In the genomic region with DNA sequence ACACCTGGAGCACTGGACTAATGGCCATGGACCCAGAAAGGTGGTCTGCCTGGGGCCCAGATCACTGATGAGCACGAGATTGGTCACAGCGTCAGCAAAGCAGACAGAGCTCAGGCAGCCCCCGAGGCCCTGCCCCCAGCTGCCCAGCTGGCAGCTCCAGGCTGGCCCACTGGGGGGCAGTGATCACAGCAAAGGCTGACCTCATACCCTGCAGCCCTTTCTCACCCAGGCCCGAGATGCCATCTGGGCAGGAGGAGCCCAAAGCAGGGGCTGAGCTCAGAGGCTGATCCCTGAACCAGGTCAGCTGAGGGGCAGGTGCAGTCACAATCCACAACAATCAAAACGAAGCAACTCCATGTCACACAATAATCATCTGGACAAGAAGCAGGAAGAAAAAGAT, we compare ENCODE assay signal across 10 cellular contexts. TPM values are rescaled to one million over a fixed set of nuclear protein-coding genes. Genes with fewer than 3 reads are reported as not detected.
A peak's percentile ranks its signal among the peaks of the same experiment; 100 is the strongest.
DNase-seq lines count a peak whose midpoint lies in the region; ATAC-seq, FAIRE-seq and TF ChIP-seq lines count a peak whose summit lies in the region.
"Had no signal": no experiment of that assay in that cellular context is flagged by ENCODE, and none has a peak within 500 bp of the region (broad histone marks: within the 10 kb centered on the region; RNA-seq: fewer than 3 reads in every experiment).

No MANE protein-coding gene starts in this region.

- CTCF ChIA-PET in A549 (lab: Yijun Ruan, JAX): interaction anchor here (0.9 to 2.8 kb wide), 12 partner anchors 15 to 372 kb away, joined by 3 to 13 read pairs (median 5); no protein-coding TSS in a partner anchor

- peak; percentile 48 to 67; a peak in 4 of 6 replicates for ATAC-seq in A549
- ATAC-seq in GM18519 (IDR thresholded peaks at IDR 0.05; ENCODE audit: low FRiP score, unreplicated experiment): no peak
- ATAC-seq in HG03469 (IDR thresholded peaks at IDR 0.05; ENCODE audit: unreplicated experiment): no peak

- no peaks in the 10 kb centered on the region for H3K36me3 Mint-ChIP-seq in glutamatergic neuron (ENCODE audit: unreplicated experiment)

- peaks cover 9% of the 10 kb centered on the region for H3K4me1 Mint-ChIP-seq in glutamatergic neuron (ENCODE audit: low read depth, unreplicated experiment)

- H3K4me2 ChIP-seq in A549: no peak overlapping the region

- TF ChIP-seq POLR2A in A549 (IDR thresholded peaks at IDR 0.05; ENCODE audit: low read length): no peak

- no peak overlapping the region for H3K4me3 ChIP-seq in A549
- H3K4me3 ChIP-seq: SJSA1 had no signal

- H3K27me3 Mint-ChIP-seq in glutamatergic neuron (ENCODE audit: unreplicated experiment): peaks cover 14% of the 10 kb centered on the region

- FAIRE-seq in A549 (lab: Jason Lieb, UNC) (no peak), RCC 7860 (lab: Jason Lieb, UNC) (no peak)

- no peaks in the 10 kb centered on the region for H3K9me3 ChIP-seq in A549
- H3K9me3 ChIP-seq: SJSA1 had no signal

- H3K4me1 ChIP-seq in A549: peaks cover 10% of the 10 kb centered on the region; the same call in 2 of the 3 replicates

- peak; percentile 39 to 51 for DNase-seq in A549 (ENCODE audit: low read depth in 1 of 2, low spot score in 1 of 2)
- DNase-seq in ELF-1 (ENCODE audit: low read depth, low spot score): peak; percentile 45
- DNase-seq in RCC 7860 (ENCODE audit: low spot score): peak; percentile 25
- DNase-seq in glutamatergic neuron: peak; percentile 66
- no peak for DNase-seq in T-helper 1 cell
- no peak for DNase-seq in T-helper 2 cell

- no peak overlapping the region for H3K27ac ChIP-seq in A549
- H3K27ac ChIP-seq: epithelial cell of prostate, SJSA1 had no signal

- H3K4me3 Mint-ChIP-seq in glutamatergic neuron (ENCODE audit: unreplicated experiment): no peak overlapping the region

- peak; percentile 24; the same call in 2 of the 3 replicates for TF ChIP-seq CTCF in A549 (IDR thresholded peaks at IDR 0.05)
- TF ChIP-seq CTCF in glutamatergic neuron (IDR thresholded peaks at IDR 0.05; ENCODE audit: partially characterized antibody, unreplicated experiment): no peak

- no peak for TF ChIP-seq EP300 in A549 (IDR thresholded peaks at IDR 0.05)

- POLR2A ChIA-PET in A549 (lab: Yijun Ruan, JAX): no interaction called here

- peaks cover 10% of the 10 kb centered on the region for H3K9me3 Mint-ChIP-seq in glutamatergic neuron (ENCODE audit: unreplicated experiment)

- 63% methylated on average over 5 of the region's 5 CpGs for WGBS in A549 (ENCODE audit: missing lambda C conversion rate)

- peak; percentile 36; a peak in 4 of 5 replicates for TF ChIP-seq RAD21 in A549 (conservative IDR thresholded peaks at IDR 0.05 in 1 of 2, IDR thresholded peaks at IDR 0.05 in 1 of 2)

- H3K27ac Mint-ChIP-seq in glutamatergic neuron (ENCODE audit: unreplicated experiment): no peak overlapping the region

TF ChIP-seq in A549, 52 proteins besides CTCF, POLR2A, EP300 and RAD21:
- no peak for TF ChIP-seq ESRRA (IDR thresholded peaks at IDR 0.05; ENCODE audit: borderline replicate concordance, low read length)
- TF ChIP-seq PHF8 (IDR thresholded peaks at IDR 0.05; ENCODE audit: borderline replicate concordance, low read depth): no peak
- peak; percentile 34; the same call in 2 of the 3 replicates for TF ChIP-seq SMC3 (IDR thresholded peaks at IDR 0.05)
TF ChIP-seq in A549: peak in this region for 1.

RNA-seq across cellular contexts. Expression of gene MAP1LC3A, which starts 4.1 kb away (rescaled TPM):
- polyA plus RNA-seq in A549 (2011; rRNA removed): 3.7 and 4.3 TPM in 2 replicates
- 9.0 and 13.6 TPM in 2 replicates for polyA plus RNA-seq in A549 (2012; cell fraction: cytosol; rRNA removed)
- polyA plus RNA-seq in A549 (2012; cell fraction: nucleus; rRNA removed): 25.2 and 27.9 TPM in 2 replicates
- polyA plus RNA-seq in A549 (2017; fragmentation: RNase III; extraction: RNeasy Plus Mini Kit Qiagen cat#74134 plus additional on column Dnase treatment): 11.4 to 17.7 TPM (median 15.7 TPM) in 3 replicates
- 4.8 and 6.0 TPM in 2 replicates for polyA minus RNA-seq in A549 (2011; rRNA and poly(A)+ RNA removed)
- total RNA-seq in glutamatergic neuron (ENCODE audit: unreplicated experiment): 143 TPM

RNA-seq across cellular contexts. Expression of gene DYNLRB1, which starts 46.4 kb away (rescaled TPM):
- 148 and 204 TPM in 2 replicates for polyA plus RNA-seq in A549 (2011; rRNA removed)
- polyA plus RNA-seq in A549 (2012; cell fraction: cytosol; rRNA removed): 235 and 264 TPM in 2 replicates
- polyA plus RNA-seq in A549 (2012; cell fraction: nucleus; rRNA removed): 104 and 152 TPM in 2 replicates
- 206 to 230 TPM (median 211 TPM) in 3 replicates for polyA plus RNA-seq in A549 (2017; fragmentation: RNase III; extraction: RNeasy Plus Mini Kit Qiagen cat#74134 plus additional on column Dnase treatment)
- 116 and 177 TPM in 2 replicates for polyA minus RNA-seq in A549 (2011; rRNA and poly(A)+ RNA removed)
- total RNA-seq in glutamatergic neuron (ENCODE audit: unreplicated experiment): 185 TPM

Comparison
In these comparisons a context has a peak if more than half of its experiments do, and no peak if none do; other contexts are left out.
1. ATAC-seq: peak in A549 (2 of 2); none in GM18519 (single experiment) and HG03469 (single experiment).
2. DNase-seq: peak in A549 (2 of 2), ELF-1 (single experiment), RCC 7860 (single experiment) and glutamatergic neuron (single experiment); none in T-helper 1 cell (0 of 5) and T-helper 2 cell (0 of 5).